1 cellular context compared by ENCODE assay signal in the genomic region with DNA sequence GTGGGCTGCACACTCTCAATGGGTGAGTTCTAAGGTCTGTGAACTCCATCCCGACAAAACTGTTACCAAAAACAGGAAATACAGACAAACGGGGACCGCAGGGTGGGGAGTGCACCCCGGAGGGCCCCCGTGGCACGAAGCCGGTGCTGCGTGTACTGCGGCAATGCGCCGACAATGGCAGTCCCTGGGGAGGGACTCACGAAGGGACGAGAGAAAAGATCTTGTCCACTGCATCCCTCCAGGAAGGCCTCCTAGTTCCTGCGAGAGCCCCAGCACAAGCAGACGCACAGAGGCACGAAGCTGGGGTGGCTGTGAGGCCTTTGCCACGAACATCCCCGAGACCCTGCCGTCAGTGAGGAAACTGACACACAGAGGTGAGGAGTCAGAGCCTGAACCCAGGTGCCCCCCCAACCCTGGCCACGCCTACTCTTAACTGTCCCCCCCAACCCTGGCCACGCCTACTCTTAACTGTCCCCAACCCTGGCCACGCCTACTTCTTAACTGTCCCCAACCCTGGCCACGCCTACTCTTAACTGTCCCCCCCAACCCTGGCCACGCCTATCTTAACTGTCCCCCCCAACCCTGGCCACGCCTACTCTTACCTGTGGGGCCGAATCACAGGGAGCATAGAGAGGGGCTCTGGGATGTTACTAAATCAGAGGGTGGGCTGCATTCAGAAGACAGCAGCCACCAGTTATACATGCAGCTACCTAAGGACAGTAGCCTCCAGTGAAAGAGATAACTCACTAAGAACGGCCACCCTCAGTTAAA.
TF ChIP-seq lines count a peak whose summit lies in the region.

No MANE protein-coding gene starts in this region.

TF ChIP-seq in GM12878, 131 proteins besides CTCF, POLR2A, EP300 and RAD21:
- TF ChIP-seq BACH1 (IDR thresholded peaks at IDR 0.05; ENCODE audit: borderline replicate concordance) (no peak), E2F4 (IDR thresholded peaks at IDR 0.05; ENCODE audit: low read depth, low read length) (no peak)
- TF ChIP-seq, protein P1, sequence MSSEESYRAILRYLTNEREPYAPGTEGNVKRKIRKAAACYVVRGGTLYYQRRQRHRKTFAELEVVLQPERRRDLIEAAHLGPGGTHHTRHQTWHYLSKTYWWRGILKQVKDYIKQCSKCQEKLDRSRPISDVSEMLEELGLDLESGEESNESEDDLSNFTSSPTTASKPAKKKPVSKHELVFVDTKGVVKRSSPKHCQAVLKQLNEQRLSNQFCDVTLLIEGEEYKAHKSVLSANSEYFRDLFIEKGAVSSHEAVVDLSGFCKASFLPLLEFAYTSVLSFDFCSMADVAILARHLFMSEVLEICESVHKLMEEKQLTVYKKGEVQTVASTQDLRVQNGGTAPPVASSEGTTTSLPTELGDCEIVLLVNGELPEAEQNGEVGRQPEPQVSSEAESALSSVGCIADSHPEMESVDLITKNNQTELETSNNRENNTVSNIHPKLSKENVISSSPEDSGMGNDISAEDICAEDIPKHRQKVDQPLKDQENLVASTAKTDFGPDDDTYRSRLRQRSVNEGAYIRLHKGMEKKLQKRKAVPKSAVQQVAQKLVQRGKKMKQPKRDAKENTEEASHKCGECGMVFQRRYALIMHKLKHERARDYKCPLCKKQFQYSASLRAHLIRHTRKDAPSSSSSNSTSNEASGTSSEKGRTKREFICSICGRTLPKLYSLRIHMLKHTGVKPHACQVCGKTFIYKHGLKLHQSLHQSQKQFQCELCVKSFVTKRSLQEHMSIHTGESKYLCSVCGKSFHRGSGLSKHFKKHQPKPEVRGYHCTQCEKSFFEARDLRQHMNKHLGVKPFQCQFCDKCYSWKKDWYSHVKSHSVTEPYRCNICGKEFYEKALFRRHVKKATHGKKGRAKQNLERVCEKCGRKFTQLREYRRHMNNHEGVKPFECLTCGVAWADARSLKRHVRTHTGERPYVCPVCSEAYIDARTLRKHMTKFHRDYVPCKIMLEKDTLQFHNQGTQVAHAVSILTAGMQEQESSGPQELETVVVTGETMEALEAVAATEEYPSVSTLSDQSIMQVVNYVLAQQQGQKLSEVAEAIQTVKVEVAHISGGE (CRISPR knock-in tag; IDR thresholded peaks at IDR 0.05): no peak
